ENCODE assay signal across 1 cellular context in the genomic region with DNA sequence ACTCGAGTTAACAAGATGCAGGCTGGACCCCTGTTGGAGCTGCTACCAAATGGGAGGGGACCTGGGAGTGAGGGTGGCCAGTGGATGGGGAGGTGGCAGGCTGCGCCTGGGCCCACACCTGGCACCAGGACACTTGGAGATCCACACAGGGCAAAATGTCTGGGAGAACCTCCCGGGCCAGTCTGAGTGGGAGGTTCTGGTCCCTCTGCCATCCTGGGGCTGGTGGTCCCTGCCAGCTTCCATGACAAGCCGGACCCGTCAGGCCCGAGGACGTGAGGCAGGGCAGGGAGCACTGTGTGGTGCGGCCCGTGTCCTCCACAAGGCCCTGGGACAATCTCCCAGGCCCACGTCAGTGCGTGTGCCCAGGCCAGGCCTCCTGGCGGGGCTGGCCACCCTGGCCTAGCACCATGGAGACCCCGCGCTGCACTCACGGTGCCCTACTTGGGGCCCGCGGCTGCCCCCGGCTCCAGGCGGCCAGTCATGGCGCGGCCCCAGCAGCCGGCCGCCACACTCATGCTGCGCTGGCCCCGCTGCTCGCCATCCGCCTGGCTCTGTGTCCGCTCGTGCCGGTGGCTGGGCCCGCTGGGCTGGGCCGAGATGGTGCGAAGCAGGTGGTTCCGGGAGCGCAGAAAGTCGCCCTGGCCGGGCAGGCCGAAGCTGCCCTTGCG.
TF ChIP-seq lines count a peak whose summit lies in the region.

No MANE protein-coding gene starts in this region.

TF ChIP-seq in IMR-90, 13 proteins besides CTCF, POLR2A, EP300 and RAD21:
- TF ChIP-seq, protein P1, sequence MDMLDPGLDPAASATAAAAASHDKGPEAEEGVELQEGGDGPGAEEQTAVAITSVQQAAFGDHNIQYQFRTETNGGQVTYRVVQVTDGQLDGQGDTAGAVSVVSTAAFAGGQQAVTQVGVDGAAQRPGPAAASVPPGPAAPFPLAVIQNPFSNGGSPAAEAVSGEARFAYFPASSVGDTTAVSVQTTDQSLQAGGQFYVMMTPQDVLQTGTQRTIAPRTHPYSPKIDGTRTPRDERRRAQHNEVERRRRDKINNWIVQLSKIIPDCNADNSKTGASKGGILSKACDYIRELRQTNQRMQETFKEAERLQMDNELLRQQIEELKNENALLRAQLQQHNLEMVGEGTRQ (IDR thresholded peaks at IDR 0.05; ENCODE audit: low read depth, low read length) = no peak
- no peak for TF ChIP-seq FOS (IDR thresholded peaks at IDR 0.05; ENCODE audit: low read depth, low read length)
- no peak for TF ChIP-seq MAZ (IDR thresholded peaks at IDR 0.05; ENCODE audit: borderline replicate concordance, low read depth, low read length)
- TF ChIP-seq SMC3 (IDR thresholded peaks at IDR 0.05; ENCODE audit: low read depth, low read length) = no peak
- TF ChIP-seq CHD1 (IDR thresholded peaks at IDR 0.05; ENCODE audit: low read depth, low read length) = no peak
- TF ChIP-seq, protein P2, sequence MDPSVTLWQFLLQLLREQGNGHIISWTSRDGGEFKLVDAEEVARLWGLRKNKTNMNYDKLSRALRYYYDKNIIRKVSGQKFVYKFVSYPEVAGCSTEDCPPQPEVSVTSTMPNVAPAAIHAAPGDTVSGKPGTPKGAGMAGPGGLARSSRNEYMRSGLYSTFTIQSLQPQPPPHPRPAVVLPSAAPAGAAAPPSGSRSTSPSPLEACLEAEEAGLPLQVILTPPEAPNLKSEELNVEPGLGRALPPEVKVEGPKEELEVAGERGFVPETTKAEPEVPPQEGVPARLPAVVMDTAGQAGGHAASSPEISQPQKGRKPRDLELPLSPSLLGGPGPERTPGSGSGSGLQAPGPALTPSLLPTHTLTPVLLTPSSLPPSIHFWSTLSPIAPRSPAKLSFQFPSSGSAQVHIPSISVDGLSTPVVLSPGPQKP (IDR thresholded peaks at IDR 0.05; ENCODE audit: borderline replicate concordance, low read depth, low read length) = no peak
- TF ChIP-seq RFX5 (IDR thresholded peaks at IDR 0.05; ENCODE audit: low read depth, low read length) = no peak
- TF ChIP-seq RCOR1 (IDR thresholded peaks at IDR 0.05; ENCODE audit: insufficient replicate concordance, low read length) = no peak
- TF ChIP-seq BHLHE40 (IDR thresholded peaks at IDR 0.05; ENCODE audit: low read depth, low read length) = no peak
- no peak for TF ChIP-seq MAFK (IDR thresholded peaks at IDR 0.05; ENCODE audit: low read depth, low read length)
- TF ChIP-seq MXI1 (IDR thresholded peaks at IDR 0.05; ENCODE audit: borderline replicate concordance, low read depth, low read length) = no peak
- TF ChIP-seq NFE2L2 (IDR thresholded peaks at IDR 0.05; ENCODE audit: low read depth, low read length) = no peak
- no peak for TF ChIP-seq CEBPB (IDR thresholded peaks at IDR 0.05; ENCODE audit: low read depth, low read length)
TF ChIP-seq in IMR-90: peak in this region for 0.
